1 cellular context compared by ENCODE assay signal in genomic region chr19:2610637-2611482, GRCh38.
A peak's percentile ranks its signal among the peaks of the same experiment; 100 is the strongest.
TF ChIP-seq lines count a peak whose summit lies in the region.

No MANE protein-coding gene starts in this region.

TF ChIP-seq in K562, 482 proteins besides CTCF, POLR2A, EP300 and RAD21 (continued from another document):
- TF ChIP-seq, protein P1, sequence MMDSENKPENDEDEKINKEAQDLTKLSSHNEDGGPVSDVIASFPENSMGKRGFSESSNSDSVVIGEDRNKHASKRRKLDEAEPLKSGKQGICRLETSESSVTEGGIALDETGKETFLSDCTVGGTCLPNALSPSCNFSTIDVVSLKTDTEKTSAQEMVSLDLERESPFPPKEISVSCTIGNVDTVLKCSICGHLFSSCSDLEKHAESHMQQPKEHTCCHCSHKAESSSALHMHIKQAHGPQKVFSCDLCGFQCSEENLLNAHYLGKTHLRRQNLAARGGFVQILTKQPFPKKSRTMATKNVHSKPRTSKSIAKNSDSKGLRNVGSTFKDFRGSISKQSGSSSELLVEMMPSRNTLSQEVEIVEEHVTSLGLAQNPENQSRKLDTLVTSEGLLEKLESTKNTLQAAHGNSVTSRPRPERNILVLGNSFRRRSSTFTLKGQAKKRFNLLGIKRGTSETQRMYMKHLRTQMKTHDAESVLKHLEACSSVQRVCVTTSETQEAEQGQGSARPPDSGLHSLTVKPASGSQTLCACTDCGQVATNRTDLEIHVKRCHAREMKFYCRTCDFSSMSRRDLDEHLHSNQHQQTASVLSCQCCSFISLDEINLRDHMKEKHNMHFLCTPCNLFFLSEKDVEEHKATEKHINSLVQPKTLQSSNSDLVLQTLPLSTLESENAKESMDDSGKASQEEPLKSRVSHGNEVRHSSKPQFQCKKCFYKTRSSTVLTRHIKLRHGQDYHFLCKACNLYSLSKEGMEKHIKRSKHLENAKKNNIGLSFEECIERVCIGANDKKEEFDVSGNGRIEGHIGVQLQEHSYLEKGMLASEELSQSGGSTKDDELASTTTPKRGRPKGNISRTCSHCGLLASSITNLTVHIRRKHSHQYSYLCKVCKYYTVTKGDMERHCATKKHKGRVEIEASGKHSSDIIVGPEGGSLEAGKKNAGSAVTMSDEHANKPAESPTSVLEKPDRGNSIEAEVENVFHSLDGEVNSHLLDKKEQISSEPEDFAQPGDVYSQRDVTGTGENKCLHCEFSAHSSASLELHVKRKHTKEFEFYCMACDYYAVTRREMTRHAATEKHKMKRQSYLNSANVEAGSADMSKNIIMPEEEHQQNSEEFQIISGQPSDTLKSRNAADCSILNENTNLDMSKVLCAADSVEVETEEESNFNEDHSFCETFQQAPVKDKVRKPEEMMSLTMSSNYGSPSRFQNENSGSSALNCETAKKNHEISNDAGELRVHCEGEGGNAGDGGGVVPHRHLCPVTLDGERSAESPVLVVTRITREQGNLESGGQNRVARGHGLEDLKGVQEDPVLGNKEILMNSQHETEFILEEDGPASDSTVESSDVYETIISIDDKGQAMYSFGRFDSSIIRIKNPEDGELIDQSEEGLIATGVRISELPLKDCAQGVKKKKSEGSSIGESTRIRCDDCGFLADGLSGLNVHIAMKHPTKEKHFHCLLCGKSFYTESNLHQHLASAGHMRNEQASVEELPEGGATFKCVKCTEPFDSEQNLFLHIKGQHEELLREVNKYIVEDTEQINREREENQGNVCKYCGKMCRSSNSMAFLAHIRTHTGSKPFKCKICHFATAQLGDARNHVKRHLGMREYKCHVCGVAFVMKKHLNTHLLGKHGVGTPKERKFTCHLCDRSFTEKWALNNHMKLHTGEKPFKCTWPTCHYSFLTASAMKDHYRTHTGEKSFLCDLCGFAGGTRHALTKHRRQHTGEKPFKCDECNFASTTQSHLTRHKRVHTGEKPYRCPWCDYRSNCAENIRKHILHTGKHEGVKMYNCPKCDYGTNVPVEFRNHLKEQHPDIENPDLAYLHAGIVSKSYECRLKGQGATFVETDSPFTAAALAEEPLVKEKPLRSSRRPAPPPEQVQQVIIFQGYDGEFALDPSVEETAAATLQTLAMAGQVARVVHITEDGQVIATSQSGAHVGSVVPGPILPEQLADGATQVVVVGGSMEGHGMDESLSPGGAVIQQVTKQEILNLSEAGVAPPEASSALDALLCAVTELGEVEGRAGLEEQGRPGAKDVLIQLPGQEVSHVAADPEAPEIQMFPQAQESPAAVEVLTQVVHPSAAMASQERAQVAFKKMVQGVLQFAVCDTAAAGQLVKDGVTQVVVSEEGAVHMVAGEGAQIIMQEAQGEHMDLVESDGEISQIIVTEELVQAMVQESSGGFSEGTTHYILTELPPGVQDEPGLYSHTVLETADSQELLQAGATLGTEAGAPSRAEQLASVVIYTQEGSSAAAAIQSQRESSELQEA (IDR thresholded peaks at IDR 0.05; ENCODE audit: low read depth), result no peak
- TF ChIP-seq CCNT2 (IDR thresholded peaks at IDR 0.05; ENCODE audit: borderline replicate concordance, extremely low read depth, insufficient read length, low read depth, low read length) (no peak), CHD4 (IDR thresholded peaks at IDR 0.05; ENCODE audit: insufficient read depth, insufficient replicate concordance, low read depth, low read length, poor library complexity, severe bottlenecking) (no peak), TBP (optimal IDR thresholded peaks at IDR 0.05; ENCODE audit: low read depth, low read length) (no peak), ZNF445 (CRISPR knock-in tag; IDR thresholded peaks at IDR 0.05; ENCODE audit: low read depth) (no peak), SMAD4 (CRISPR knock-in tag; conservative IDR thresholded peaks at IDR 0.05) (peak; percentile 90), PTRF (tag; IDR thresholded peaks at IDR 0.05) (no peak), NRF1 (conservative IDR thresholded peaks at IDR 0.05 in 1 of 2, IDR thresholded peaks at IDR 0.05 in 1 of 2) (no peak), YY1 (IDR thresholded peaks at IDR 0.05; ENCODE audit: borderline replicate concordance in 1 of 3, control insufficient read depth in 1 of 3, extremely low read depth in 1 of 3, insufficient read depth in 3 of 3, insufficient read length in 1 of 3, insufficient replicate concordance in 2 of 3, low read depth in 1 of 3, low read length in 2 of 3) (peak in 1 of 3 experiments; percentile 16), TFAM (CRISPR knock-in tag; conservative IDR thresholded peaks at IDR 0.05) (no peak), MTA3 (IDR thresholded peaks at IDR 0.05; ENCODE audit: borderline replicate concordance) (peak; percentile 42; the same call in 1 of the 2 replicates), NCOA4 (IDR thresholded peaks at IDR 0.05; ENCODE audit: partially characterized antibody) (no peak), ZNF449 (CRISPR knock-in tag; IDR thresholded peaks at IDR 0.05) (no peak)
TF ChIP-seq in K562: peak in this region for 33.
